15 cellular contexts compared by ENCODE assay signal in genomic region chr20:40156600-40157307, GRCh38.
DNase-seq lines count a peak whose midpoint lies in the region; ATAC-seq and TF ChIP-seq lines count a peak whose summit lies in the region.
"Had no signal": no experiment of that assay in that cellular context is flagged by ENCODE, and none has a peak within 500 bp of the region (broad histone marks: within the 10 kb centered on the region; RNA-seq: fewer than 3 reads in every experiment).

No MANE protein-coding gene starts in this region.

- no peaks in the 10 kb centered on the region for H3K27me3 ChIP-seq in GM06990 (replicated peaks; ENCODE audit: control insufficient read depth, insufficient read depth, low read length)
- H3K27me3 ChIP-seq in effector memory CD4-positive, alpha-beta T cell (replicated peaks; ENCODE audit: control insufficient read depth, insufficient read depth, low read length, poor library complexity, severe bottlenecking), result no peaks in the 10 kb centered on the region

- H3K9me3 ChIP-seq in effector memory CD4-positive, alpha-beta T cell (ENCODE audit: control insufficient read depth, low read length), result no peaks in the 10 kb centered on the region
- H3K9me3 ChIP-seq: A549, spleen had no signal

- no peaks in the 10 kb centered on the region for H3K36me3 ChIP-seq in GM06990 (ENCODE audit: control insufficient read depth, insufficient read depth, low read length)
- H3K36me3 ChIP-seq in effector memory CD4-positive, alpha-beta T cell (ENCODE audit: control insufficient read depth, insufficient read depth, low read length), result no peaks in the 10 kb centered on the region
- H3K36me3 ChIP-seq: spleen had no signal

- DNase-seq in GM06990 (ENCODE audit: extremely low read depth, insufficient read length), result peak; percentile 42
- peak; percentile 38 for DNase-seq in GM19238 (ENCODE audit: insufficient read length, low spot score)
- DNase-seq in occipital lobe (lab: John Stamatoyannopoulos, UW), result no peak
- no peak for DNase-seq in effector memory CD4-positive, alpha-beta T cell
- DNase-seq in EL, result no peak
- DNase-seq in activated CD4-positive, alpha-beta T cell treated with anti-CD3 and anti-CD28 coated beads for 4 hours, result no peak
- DNase-seq: activated CD4-positive, alpha-beta memory T cell treated with anti-CD3 and anti-CD28 coated beads for 36 hours; DMS153; endodermal cell; GOT3; hypothalamus; spleen had no signal

- TF ChIP-seq CTCF in GM06990 (IDR thresholded peaks at IDR 0.05; ENCODE audit: insufficient read depth, low read length, poor library complexity, severe bottlenecking), result no peak

- ATAC-seq in HG02588 (IDR thresholded peaks at IDR 0.05; ENCODE audit: unreplicated experiment) (peak; percentile 89), HG03342 (IDR thresholded peaks at IDR 0.05; ENCODE audit: unreplicated experiment) (peak; percentile 97)
- ATAC-seq: A549 had no signal

- no peaks in the 10 kb centered on the region for H3K4me1 ChIP-seq in effector memory CD4-positive, alpha-beta T cell (ENCODE audit: control insufficient read depth, insufficient read depth, low read length, poor library complexity, severe bottlenecking)
- H3K4me1 ChIP-seq: A549 had no signal

- no peak overlapping the region for H3K27ac ChIP-seq in effector memory CD4-positive, alpha-beta T cell (ENCODE audit: insufficient read depth, low read length, poor library complexity, severe bottlenecking)
- H3K27ac ChIP-seq: A549, spleen had no signal

- no peak overlapping the region for H3K4me3 ChIP-seq in GM06990 (replicated peaks; ENCODE audit: low read depth, low read length)
- H3K4me3 ChIP-seq in effector memory CD4-positive, alpha-beta T cell (ENCODE audit: insufficient read depth, low read depth, low read length, poor library complexity, severe bottlenecking), result no peak overlapping the region
- H3K4me3 ChIP-seq: A549, spleen had no signal

Comparison
In these comparisons a context has a peak if more than half of its experiments do, and no peak if none do; other contexts are left out.
1. DNase-seq: peak in GM06990 (single experiment) and GM19238 (single experiment); none in occipital lobe (single experiment), effector memory CD4-positive, alpha-beta T cell (0 of 3), EL (single experiment) and activated CD4-positive, alpha-beta T cell treated with anti-CD3 and anti-CD28 coated beads for 4 hours (0 of 2).